In genomic region chr16:63361032-63361624, GRCh38 we compare ENCODE assay signal across 8 cellular contexts.
DNase-seq lines count a peak whose midpoint lies in the region; ATAC-seq, FAIRE-seq and TF ChIP-seq lines count a peak whose summit lies in the region.

No MANE protein-coding gene starts in this region.

- peak; percentile 54 for FAIRE-seq in kidney (lab: Jason Lieb, UNC)

- H3K9me3 ChIP-seq in heart left ventricle (no peaks in the 10 kb centered on the region), kidney (ENCODE audit: control insufficient read depth in 1 of 2, low read length in 2 of 2) (no peaks in the 10 kb centered on the region), uterus (no peaks in the 10 kb centered on the region), MG63 (no peaks in the 10 kb centered on the region)

- H3K27me3 ChIP-seq in heart left ventricle (no peaks in the 10 kb centered on the region), uterus (no peaks in the 10 kb centered on the region), MG63 (no peaks in the 10 kb centered on the region)

- no peaks in the 10 kb centered on the region for H3K4me1 ChIP-seq in heart left ventricle
- H3K4me1 ChIP-seq in kidney (ENCODE audit: control insufficient read depth in 1 of 2, insufficient read depth in 1 of 2, low read depth in 1 of 2, low read length in 2 of 2), result no peaks in the 10 kb centered on the region
- H3K4me1 ChIP-seq in uterus, result no peaks in the 10 kb centered on the region

- DNase-seq in heart left ventricle (no peak), cardiac septum (ENCODE audit: low spot score) (no peak), NCI-H1694 (lab: John Stamatoyannopoulos, UW) (peak; percentile 13), amniotic epithelial cell (ENCODE audit: low read depth) (peak; percentile 58), kidney (no peak), uterus (no peak), MG63 (no peak)

- intact Hi-C loops in heart left ventricle (cut with DNase I), result loop anchor here in 4 of 10 donors (5.0 to 10.0 kb wide), 2 partner anchors 694 to 1756 kb away; no protein-coding TSS in a partner anchor
- intact Hi-C loops in cardiac septum (cut with DNase I), result loop anchor here (5.0 kb wide), 1 partner anchor 691 kb away; no protein-coding TSS in a partner anchor
- intact Hi-C loops in kidney (cut with DNase I), result no loop called here
- intact Hi-C loops in uterus (cut with DNase I; ENCODE audit: low total_unique reads), result no loop called here

- H3K9ac ChIP-seq in kidney (ENCODE audit: low read length in 2 of 2), result no peak overlapping the region

- H3K4me3 ChIP-seq in heart left ventricle (no peak overlapping the region), kidney (ENCODE audit: low read length in 2 of 2) (no peak overlapping the region), uterus (no peak overlapping the region), MG63 (no peak overlapping the region)

- H3K27ac ChIP-seq in heart left ventricle (no peak overlapping the region), kidney (ENCODE audit: low read depth in 2 of 2, low read length in 2 of 2) (no peak overlapping the region), uterus (no peak overlapping the region)

- peak; percentile 61 to 81 (median 69) for TF ChIP-seq CTCF in heart left ventricle (IDR thresholded peaks at IDR 0.05)
- TF ChIP-seq CTCF in kidney (IDR thresholded peaks at IDR 0.05; ENCODE audit: borderline replicate concordance, extremely low read depth, insufficient read depth), result peak; percentile 62
- TF ChIP-seq CTCF in uterus (IDR thresholded peaks at IDR 0.05), result peak; percentile 50 to 61 (median 55)

- ATAC-seq in heart left ventricle, result peak in 1 of 4 donors; percentile 45
- peak; percentile 62 for ATAC-seq in HG02678 (IDR thresholded peaks at IDR 0.05; ENCODE audit: unreplicated experiment)

- H3K36me3 ChIP-seq in heart left ventricle (no peaks in the 10 kb centered on the region), kidney (ENCODE audit: control insufficient read depth in 1 of 2, insufficient read depth in 2 of 2, low read length in 2 of 2) (no peaks in the 10 kb centered on the region), uterus (no peaks in the 10 kb centered on the region), MG63 (no peaks in the 10 kb centered on the region)

- WGBS in heart left ventricle, 4 donors, result 0 to 3% (median 1%) methylated on average over 1 of the region's 1 CpG

- TF ChIP-seq POLR2A in heart left ventricle (IDR thresholded peaks at IDR 0.05) (no peak), uterus (IDR thresholded peaks at IDR 0.05) (no peak)

Comparison
In these comparisons a context has a peak if more than half of its experiments do, and no peak if none do; other contexts are left out.
1. DNase-seq: peak in NCI-H1694 (single experiment) and amniotic epithelial cell (single experiment); none in heart left ventricle (0 of 5), cardiac septum (single experiment), kidney (single experiment), uterus (0 of 2) and MG63 (single experiment).
2. Peak in every context shown above with its lines, with median percentiles within 50 percentile points of each other: CTCF ChIP-seq.